ENCODE assay signal across 1 cellular context in genomic region chr12:6345319-6346071, GRCh38.
TF ChIP-seq lines count a peak whose summit lies in the region.

No MANE protein-coding gene starts in this region.

TF ChIP-seq in H1, 55 proteins besides CTCF, POLR2A, EP300 and RAD21:
- TF ChIP-seq RBBP5 (IDR thresholded peaks at IDR 0.05; ENCODE audit: borderline replicate concordance, low read depth, low read length) (no peak), GTF2F1 (IDR thresholded peaks at IDR 0.05; ENCODE audit: borderline replicate concordance, low read depth, low read length) (no peak), CBX8 (IDR thresholded peaks at IDR 0.05; ENCODE audit: borderline replicate concordance, low read depth, low read length) (no peak), RXRA (IDR thresholded peaks at IDR 0.05; ENCODE audit: insufficient read depth, low read depth, low read length) (no peak), HDAC2 (IDR thresholded peaks at IDR 0.05; ENCODE audit: borderline replicate concordance in 1 of 2, low read depth in 2 of 2, low read length in 2 of 2) (no peak), SAP30 (IDR thresholded peaks at IDR 0.05; ENCODE audit: insufficient read depth, insufficient replicate concordance, low read length) (no peak), SUZ12 (IDR thresholded peaks at IDR 0.05; ENCODE audit: low read length) (no peak), BACH1 (IDR thresholded peaks at IDR 0.05; ENCODE audit: low read length) (no peak), POU5F1 (IDR thresholded peaks at IDR 0.05; ENCODE audit: low read depth, low read length) (no peak), BCL11A (IDR thresholded peaks at IDR 0.05; ENCODE audit: low read depth in 2 of 2, low read length in 2 of 2) (no peak)
- TF ChIP-seq, protein P1, sequence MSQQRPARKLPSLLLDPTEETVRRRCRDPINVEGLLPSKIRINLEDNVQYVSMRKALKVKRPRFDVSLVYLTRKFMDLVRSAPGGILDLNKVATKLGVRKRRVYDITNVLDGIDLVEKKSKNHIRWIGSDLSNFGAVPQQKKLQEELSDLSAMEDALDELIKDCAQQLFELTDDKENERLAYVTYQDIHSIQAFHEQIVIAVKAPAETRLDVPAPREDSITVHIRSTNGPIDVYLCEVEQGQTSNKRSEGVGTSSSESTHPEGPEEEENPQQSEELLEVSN (IDR thresholded peaks at IDR 0.05), result no peak
